Comparison of ENCODE assay signal across 5 cellular contexts in the genomic region with DNA sequence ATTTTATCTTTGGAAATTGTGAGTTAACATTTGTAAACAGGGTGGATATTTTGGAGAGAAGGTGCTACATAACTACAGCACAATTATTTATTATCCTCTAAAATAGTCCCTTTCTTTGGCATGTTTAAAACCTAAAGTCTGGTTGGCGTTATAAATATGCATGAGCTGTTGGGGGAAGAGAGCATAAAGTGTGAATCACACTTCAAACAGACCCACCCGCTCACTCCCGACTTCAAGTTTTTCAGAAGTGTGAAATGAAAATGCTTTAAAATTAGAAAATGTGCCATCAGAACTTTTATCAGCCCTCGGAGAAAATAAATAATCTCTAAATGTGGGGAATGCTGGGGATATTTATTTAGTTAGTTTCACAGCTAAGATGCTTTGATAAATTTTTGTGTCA.
"Had no signal": no experiment of that assay in that cellular context is flagged by ENCODE, and none has a peak within 500 bp of the region (broad histone marks: within the 10 kb centered on the region; RNA-seq: fewer than 3 reads in every experiment).

No MANE protein-coding gene starts in this region.

- H3K4me3 ChIP-seq: GM23338, HAP-1, K562 had no signal

- DNase-seq: HFFc6, IMR-90 had no signal

- H3K36me3 ChIP-seq: HAP-1 had no signal
